33 cellular contexts compared by ENCODE assay signal in genomic region chr6:12543953-12544352, GRCh38.
A peak's percentile ranks its signal among the peaks of the same experiment; 100 is the strongest.
DNase-seq lines count a peak whose midpoint lies in the region; FAIRE-seq and TF ChIP-seq lines count a peak whose summit lies in the region.
"Had no signal": no experiment of that assay in that cellular context is flagged by ENCODE, and none has a peak within 500 bp of the region (broad histone marks: within the 10 kb centered on the region; RNA-seq: fewer than 3 reads in every experiment).

No MANE protein-coding gene starts in this region.

- WGBS in prostate gland: 15% methylated on average over 5 of the region's 5 CpGs

- H3K9me3 ChIP-seq in kidney (ENCODE audit: control insufficient read depth in 1 of 2, low read length in 2 of 2) (no peaks in the 10 kb centered on the region), prostate gland (no peaks in the 10 kb centered on the region)
- H3K9me3 ChIP-seq: BLaER1, esophagus muscularis mucosa, transverse colon had no signal

- H3K9ac ChIP-seq in kidney (ENCODE audit: low read length in 2 of 2): no peak overlapping the region
- H3K9ac ChIP-seq: BLaER1 had no signal

- no peak overlapping the region for H3K27ac Mint-ChIP-seq in activated naive CD4-positive, alpha-beta T cell treated with anti-CD3 and anti-CD28 coated beads, Interleukin-2, amount 10 ng/mL, durations not matched to agents 7 days and 5 days
- H3K27ac Mint-ChIP-seq: activated T-helper 1 cell treated with anti-CD3 and anti-CD28 coated beads, Interleukin-12 subunit alpha, Interleukin-12 subunit beta, Interleukin-2, Interleukin-4 antibody, amounts not matched to agents 30 ng/mL and 10 ng/mL and 1 ng/mL, durations not matched to agents 14 hours and 24 hours and 36 hours; effector memory CD8-positive, alpha-beta T cell; mesothelial cell of epicardium; natural killer cell had no signal

- CTCF ChIA-PET in activated naive CD4-positive, alpha-beta T cell treated with anti-CD3 and anti-CD28 coated beads, Interleukin-2, amount 10 ng/mL, durations not matched to agents 7 days and 5 days (lab: Charles Lee): no interaction called here

- H3K4me3 Mint-ChIP-seq in activated naive CD4-positive, alpha-beta T cell treated with anti-CD3 and anti-CD28 coated beads, Interleukin-2, amount 10 ng/mL, durations not matched to agents 7 days and 5 days: no peak overlapping the region
- H3K4me3 Mint-ChIP-seq: activated T-helper 1 cell treated with anti-CD3 and anti-CD28 coated beads, Interleukin-12 subunit alpha, Interleukin-12 subunit beta, Interleukin-2, Interleukin-4 antibody, amounts not matched to agents 30 ng/mL and 10 ng/mL and 1 ng/mL, durations not matched to agents 14 hours and 24 hours and 36 hours; effector memory CD8-positive, alpha-beta T cell; mesothelial cell of epicardium; natural killer cell had no signal

- no peaks in the 10 kb centered on the region for H3K27me3 Mint-ChIP-seq in activated naive CD4-positive, alpha-beta T cell treated with anti-CD3 and anti-CD28 coated beads, Interleukin-2, amount 10 ng/mL, durations not matched to agents 7 days and 5 days
- H3K27me3 Mint-ChIP-seq: effector memory CD8-positive, alpha-beta T cell had no signal

- intact Hi-C loops in kidney (cut with DNase I) (no loop called here), prostate gland (cut with DNase I) (no loop called here)

- no peaks in the 10 kb centered on the region for H3K4me1 Mint-ChIP-seq in activated naive CD4-positive, alpha-beta T cell treated with anti-CD3 and anti-CD28 coated beads, Interleukin-2, amount 10 ng/mL, durations not matched to agents 7 days and 5 days
- H3K4me1 Mint-ChIP-seq: natural killer cell had no signal

- H3K4me1 ChIP-seq in kidney (ENCODE audit: control insufficient read depth in 1 of 2, insufficient read depth in 1 of 2, low read depth in 1 of 2, low read length in 2 of 2) (peaks cover 2 to 21% of the 10 kb centered on the region in 2 donors), prostate gland (replicated peaks) (no peaks in the 10 kb centered on the region)
- H3K4me1 ChIP-seq: BLaER1 had no signal

- FAIRE-seq in GM12891 (lab: Jason Lieb, UNC): peak; percentile 9
- FAIRE-seq in RCC 7860 (lab: Jason Lieb, UNC): peak; percentile 92
- FAIRE-seq in kidney (lab: Jason Lieb, UNC): no peak
- FAIRE-seq: H1 had no signal

- peak overlapping the region; percentile 59 to 87 for H3K27ac ChIP-seq in kidney (ENCODE audit: low read depth in 2 of 2, low read length in 2 of 2)
- no peak overlapping the region for H3K27ac ChIP-seq in prostate gland
- H3K27ac ChIP-seq: BLaER1, cardiac muscle cell, coronary artery, esophagus muscularis mucosa, foreskin keratinocyte, heart right ventricle had no signal

- DNase-seq in GM12891 (ENCODE audit: insufficient read length, low spot score) (no peak), RCC 7860 (ENCODE audit: low spot score) (peak; percentile 85), kidney (no peak), prostate gland (ENCODE audit: low spot score) (peak; percentile 13), NCI-H1105 (lab: John Stamatoyannopoulos, UW) (no peak), NCI-H2081 (lab: John Stamatoyannopoulos, UW) (no peak)
- no peak for DNase-seq in activated naive CD4-positive, alpha-beta T cell treated with anti-CD3 and anti-CD28 coated beads, Interleukin-2, amount 10 ng/mL, durations not matched to agents 7 days and 5 days
- DNase-seq: activated CD4-positive, alpha-beta T cell treated with anti-CD3 and anti-CD28 coated beads, Interleukin-2, amount 50 U/mL, for 4 hours; activated CD4-positive, CD25-positive, alpha-beta regulatory T cell; activated naive CD4-positive, alpha-beta T cell treated with anti-CD3 and anti-CD28 coated beads, Interleukin-2, amount 50 U/mL, for 16 hours; DMS79 treated with DMSO at 0.1 percent for 48 hours; effector memory CD8-positive, alpha-beta T cell; foreskin keratinocyte; GF-D8; heart right ventricle; IMR-90; natural killer cell; NCI-H1092 treated with DMSO at 0.1 percent for 48 hours; NCI-H187 treated with DMSO at 0.1 percent for 48 hours; NCI-H524; SIG-M5; stimulated activated CD4-positive, alpha-beta T cell treated with anti-CD3 and anti-CD28 coated beads, Interleukin-1b, Interleukin-23, amount 100 ng/mL, for 48 hours; SW 1271; T1000; transverse colon had no signal

- TF ChIP-seq POLR2A in GM12891 (IDR thresholded peaks at IDR 0.05; ENCODE audit: low read depth, low read length): no peak
- TF ChIP-seq POLR2A in prostate gland (IDR thresholded peaks at IDR 0.05): no peak

- H3K4me3 ChIP-seq in kidney (ENCODE audit: low read length in 2 of 2) (peak overlapping the region; percentile 24 to 37), prostate gland (no peak overlapping the region)
- H3K4me3 ChIP-seq: BLaER1, cardiac muscle cell, coronary artery, esophagus muscularis mucosa, heart right ventricle, smooth muscle cell, transverse colon had no signal

- peaks cover 2% of the 10 kb centered on the region for H3K9me3 Mint-ChIP-seq in activated naive CD4-positive, alpha-beta T cell treated with anti-CD3 and anti-CD28 coated beads, Interleukin-2, amount 10 ng/mL, durations not matched to agents 7 days and 5 days
- H3K9me3 Mint-ChIP-seq: activated T-helper 1 cell treated with anti-CD3 and anti-CD28 coated beads, Interleukin-12 subunit alpha, Interleukin-12 subunit beta, Interleukin-2, Interleukin-4 antibody, amounts not matched to agents 30 ng/mL and 10 ng/mL and 1 ng/mL, durations not matched to agents 14 hours and 24 hours and 36 hours; natural killer cell had no signal

- H3K27me3 ChIP-seq in prostate gland (replicated peaks; ENCODE audit: insufficient read depth): no peaks in the 10 kb centered on the region
- H3K27me3 ChIP-seq: BLaER1, cardiac muscle cell, esophagus muscularis mucosa, foreskin keratinocyte, heart right ventricle, transverse colon had no signal

- no peaks in the 10 kb centered on the region for H3K36me3 Mint-ChIP-seq in activated naive CD4-positive, alpha-beta T cell treated with anti-CD3 and anti-CD28 coated beads, Interleukin-2, amount 10 ng/mL, durations not matched to agents 7 days and 5 days
- H3K36me3 Mint-ChIP-seq: mesothelial cell of epicardium, natural killer cell had no signal

- H3K36me3 ChIP-seq in kidney (ENCODE audit: control insufficient read depth in 1 of 2, insufficient read depth in 2 of 2, low read length in 2 of 2): no peaks in the 10 kb centered on the region
- H3K36me3 ChIP-seq in prostate gland: no peaks in the 10 kb centered on the region
- H3K36me3 ChIP-seq: BLaER1, cardiac muscle cell, esophagus muscularis mucosa, heart right ventricle, transverse colon had no signal

- TF ChIP-seq CTCF in kidney (IDR thresholded peaks at IDR 0.05; ENCODE audit: borderline replicate concordance, extremely low read depth, insufficient read depth) (no peak), prostate gland (IDR thresholded peaks at IDR 0.05) (no peak)

TF ChIP-seq in GM12891, 5 proteins besides CTCF, POLR2A, EP300 and RAD21:
- no peak for TF ChIP-seq SPI1 (IDR thresholded peaks at IDR 0.05; ENCODE audit: low read depth, low read length)
- TF ChIP-seq POLR2AphosphoS5 (IDR thresholded peaks at IDR 0.05; ENCODE audit: low read depth, low read length): no peak
- no peak for TF ChIP-seq PAX5 (IDR thresholded peaks at IDR 0.05; ENCODE audit: insufficient read depth, low read length, severe bottlenecking)
- TF ChIP-seq POU2F2 (IDR thresholded peaks at IDR 0.05; ENCODE audit: low read depth, low read length): no peak
- no peak for TF ChIP-seq TAF1 (IDR thresholded peaks at IDR 0.05; ENCODE audit: low read depth, low read length)

Comparison
In these comparisons a context has a peak if more than half of its experiments do, and no peak if none do; other contexts are left out.
1. DNase-seq: peak in RCC 7860 (single experiment) and prostate gland (single experiment); none in GM12891 (single experiment), kidney (single experiment), NCI-H1105 (single experiment), NCI-H2081 (0 of 2) and activated naive CD4-positive, alpha-beta T cell treated with anti-CD3 and anti-CD28 coated beads, Interleukin-2, amount 10 ng/mL, durations not matched to agents 7 days and 5 days (single experiment).
2. H3K27ac ChIP-seq: peak in kidney (2 of 2); none in prostate gland (0 of 2).
3. H3K4me3 ChIP-seq: peak in kidney (2 of 2); none in prostate gland (0 of 2).